ENCODE assay signal across 1 cellular context in genomic region chr1:153956997-153957715, GRCh38.
TF ChIP-seq lines count a peak whose summit lies in the region.

No MANE protein-coding gene starts in this region.

TF ChIP-seq in HCT116, 20 proteins besides CTCF, POLR2A, EP300 and RAD21 (continued from another document):
- no peak for TF ChIP-seq ZBTB33 (IDR thresholded peaks at IDR 0.05; ENCODE audit: extremely low read depth, insufficient replicate concordance, low read length)
- no peak for TF ChIP-seq POLR2AphosphoS5 (IDR thresholded peaks at IDR 0.05; ENCODE audit: low read depth, low read length)
- no peak for TF ChIP-seq ELF1 (IDR thresholded peaks at IDR 0.05; ENCODE audit: borderline replicate concordance, low read depth)
- no peak for TF ChIP-seq CEBPB (IDR thresholded peaks at IDR 0.05; ENCODE audit: low read depth)
- TF ChIP-seq FOSL1 (IDR thresholded peaks at IDR 0.05; ENCODE audit: low read depth), result no peak
- TF ChIP-seq ZFX (IDR thresholded peaks at IDR 0.05), result no peak
- no peak for TF ChIP-seq ATF3 (IDR thresholded peaks at IDR 0.05)
- TF ChIP-seq EGR1 (IDR thresholded peaks at IDR 0.05; ENCODE audit: low read depth), result no peak
- TF ChIP-seq EZH2phosphoT487 (IDR thresholded peaks at IDR 0.05; ENCODE audit: borderline replicate concordance), result no peak
- no peak for TF ChIP-seq SP1 (IDR thresholded peaks at IDR 0.05; ENCODE audit: low read depth)
